In the genomic region with DNA sequence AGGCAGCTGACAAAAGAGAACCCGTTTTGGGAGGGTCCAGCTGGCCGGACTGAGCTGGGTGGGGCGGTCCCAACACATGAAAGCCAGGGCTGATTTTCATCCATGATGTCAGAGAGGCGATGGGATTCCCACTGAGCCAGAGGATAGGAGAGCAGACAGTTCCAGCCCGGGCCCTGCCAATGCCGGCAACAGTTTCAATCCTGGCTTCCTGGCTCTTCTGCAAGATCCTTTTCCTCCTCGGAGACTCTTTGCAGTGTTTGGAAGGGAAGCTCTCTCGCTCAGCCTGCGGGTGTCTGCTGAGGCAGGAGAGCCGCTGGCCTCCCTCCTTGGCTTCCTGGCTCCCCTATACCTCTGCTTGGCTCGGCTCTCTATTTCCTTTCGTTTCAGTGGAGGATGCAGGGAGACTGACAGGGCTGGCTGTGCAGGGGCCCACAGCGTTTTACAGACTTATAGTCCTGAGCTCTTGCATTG, we compare ENCODE assay signal across 9 cellular contexts.
A peak's percentile ranks its signal among the peaks of the same experiment; 100 is the strongest.
DNase-seq lines count a peak whose midpoint lies in the region; ATAC-seq, FAIRE-seq and TF ChIP-seq lines count a peak whose summit lies in the region.
"Had no signal": no experiment of that assay in that cellular context is flagged by ENCODE, and none has a peak within 500 bp of the region (broad histone marks: within the 10 kb centered on the region; RNA-seq: fewer than 3 reads in every experiment).

No MANE protein-coding gene starts in this region.

- H3K9ac ChIP-seq in astrocyte (ENCODE audit: low read length), result peak overlapping the region; percentile 79

- peaks cover 5% of the 10 kb centered on the region for H3K9me3 ChIP-seq in astrocyte (ENCODE audit: insufficient read depth, low read depth, low read length)

- H4K20me1 ChIP-seq in astrocyte (ENCODE audit: insufficient read depth, low read length), result no peaks in the 10 kb centered on the region

- TF ChIP-seq CTCF in astrocyte (IDR thresholded peaks at IDR 0.05; ENCODE audit: insufficient read depth, low read depth, low read length), result no peak

- no peaks in the 10 kb centered on the region for H3K79me2 ChIP-seq in astrocyte (ENCODE audit: insufficient read depth, low read length)

- H3K27ac Mint-ChIP-seq in astrocyte (ENCODE audit: unreplicated experiment), result peak overlapping the region; percentile 53

- H3K4me1 ChIP-seq in astrocyte (ENCODE audit: insufficient read depth, low read length), result peaks cover 16% of the 10 kb centered on the region

- peak overlapping the region; percentile 54 for H3K4me3 ChIP-seq in astrocyte (ENCODE audit: insufficient read depth, low read depth, low read length)
- H3K4me3 ChIP-seq: SK-N-MC had no signal

- peak overlapping the region; percentile 99 for H2AFZ ChIP-seq in astrocyte (ENCODE audit: low read depth, low read length)

- intact Hi-C loops in left ventricle myocardium superior (cut with micrococcal nuclease) (no loop called here), sciatic nerve (cut with DNase I) (no loop called here)

- H3K27me3 ChIP-seq in astrocyte (ENCODE audit: insufficient read depth, low read length), result no peaks in the 10 kb centered on the region

- peaks cover 7% of the 10 kb centered on the region for H3K4me1 Mint-ChIP-seq in astrocyte (ENCODE audit: low read depth, unreplicated experiment)

- H3K36me3 ChIP-seq in astrocyte (ENCODE audit: insufficient read depth, low read length), result no peaks in the 10 kb centered on the region

- no peak for FAIRE-seq in astrocyte (lab: Jason Lieb, UNC)

- peaks cover 4% of the 10 kb centered on the region for H3K27me3 Mint-ChIP-seq in astrocyte (ENCODE audit: low read depth, unreplicated experiment)

- peaks cover 3% of the 10 kb centered on the region for H3K9me3 Mint-ChIP-seq in astrocyte (ENCODE audit: unreplicated experiment)

- ATAC-seq in left ventricle myocardium superior (peak; percentile 87), sciatic nerve (peak; percentile 93), HG02759 (IDR thresholded peaks at IDR 0.05; ENCODE audit: unreplicated experiment) (no peak), GM19023 (IDR thresholded peaks at IDR 0.05; ENCODE audit: unreplicated experiment) (no peak)

- DNase-seq in GM03348 (ENCODE audit: low spot score), result peak; percentile 75
- DNase-seq in astrocyte (ENCODE audit: low read depth), result peak; percentile 30
- peak; percentile 82 for DNase-seq in left ventricle myocardium superior
- DNase-seq in sciatic nerve (ENCODE audit: low spot score), result peak; percentile 71
- DNase-seq in NAMALWA (ENCODE audit: low spot score), result no peak
- DNase-seq in NCI-H2196 treated with DMSO at 0.1 percent for 48 hours (lab: John Stamatoyannopoulos, UW; ENCODE audit: unreplicated experiment), result no peak

- H3K4me3 Mint-ChIP-seq in astrocyte (ENCODE audit: unreplicated experiment), result no peak overlapping the region

- no peaks in the 10 kb centered on the region for H3K36me3 Mint-ChIP-seq in astrocyte (ENCODE audit: low read depth, unreplicated experiment)

- peak overlapping the region; percentile 90 for H3K27ac ChIP-seq in astrocyte (ENCODE audit: low read depth, low read length)
- H3K27ac ChIP-seq: SK-N-MC had no signal

- H3K4me2 ChIP-seq in astrocyte (ENCODE audit: low read length), result peak overlapping the region; percentile 96

Comparison
In these comparisons a context has a peak if more than half of its experiments do, and no peak if none do; other contexts are left out.
1. DNase-seq: peak in GM03348 (single experiment), astrocyte (single experiment), left ventricle myocardium superior (single experiment) and sciatic nerve (single experiment); none in NAMALWA (single experiment) and NCI-H2196 treated with DMSO at 0.1 percent for 48 hours (single experiment).
2. ATAC-seq: peak in left ventricle myocardium superior (single experiment) and sciatic nerve (single experiment); none in HG02759 (single experiment) and GM19023 (single experiment).